Comparison of ENCODE assay signal across 10 cellular contexts in genomic region chr2:111201214-111201613, GRCh38.
A peak's percentile ranks its signal among the peaks of the same experiment; 100 is the strongest.
DNase-seq lines count a peak whose midpoint lies in the region; ATAC-seq lines count a peak whose summit lies in the region.
"Had no signal": no experiment of that assay in that cellular context is flagged by ENCODE, and none has a peak within 500 bp of the region (broad histone marks: within the 10 kb centered on the region; RNA-seq: fewer than 3 reads in every experiment).

No MANE protein-coding gene starts in this region.

- intact Hi-C loops in activated CD4-positive, alpha-beta memory T cell treated with anti-CD3 and anti-CD28 coated beads for 36 hours (cut with micrococcal nuclease), result no loop called here

- ATAC-seq in GM19025 (IDR thresholded peaks at IDR 0.05; ENCODE audit: low read depth, unreplicated experiment), result peak; percentile 61
- peak; percentile 70 for ATAC-seq in GM21717 (IDR thresholded peaks at IDR 0.05; ENCODE audit: unreplicated experiment)
- ATAC-seq in HG03280 (IDR thresholded peaks at IDR 0.05; ENCODE audit: unreplicated experiment), result peak; percentile 84
- ATAC-seq in naive B cell (ENCODE audit: low read depth in 2 of 2), result peak; percentile 58 to 91
- ATAC-seq: body of pancreas had no signal

- POLR2A ChIA-PET in activated CD4-positive, alpha-beta memory T cell treated with anti-CD3 and anti-CD28 coated beads for 36 hours (lab: Charles Lee), result no interaction called here

- no peaks in the 10 kb centered on the region for H3K9me3 Mint-ChIP-seq in naive B cell
- no peaks in the 10 kb centered on the region for H3K9me3 Mint-ChIP-seq in activated CD4-positive, alpha-beta memory T cell treated with anti-CD3 and anti-CD28 coated beads for 36 hours

- H3K27me3 Mint-ChIP-seq in naive B cell, result no peaks in the 10 kb centered on the region
- peaks cover 8% of the 10 kb centered on the region for H3K27me3 Mint-ChIP-seq in activated CD4-positive, alpha-beta memory T cell treated with anti-CD3 and anti-CD28 coated beads for 36 hours

- CTCF ChIA-PET in activated CD4-positive, alpha-beta memory T cell treated with anti-CD3 and anti-CD28 coated beads for 36 hours (lab: Charles Lee), result no interaction called here

- no peak for DNase-seq in naive B cell
- no peak for DNase-seq in NCI-H2196 treated with DMSO at 0.1 percent for 48 hours (lab: John Stamatoyannopoulos, UW; ENCODE audit: unreplicated experiment)
- DNase-seq in DMS114 treated with DMSO at 0.1 percent for 48 hours (lab: John Stamatoyannopoulos, UW; ENCODE audit: unreplicated experiment), result no peak
- no peak for DNase-seq in activated CD4-positive, alpha-beta memory T cell treated with anti-CD3 and anti-CD28 coated beads for 36 hours
- no peak for DNase-seq in A172 (ENCODE audit: low spot score)
- DNase-seq: body of pancreas, NCI-H1092 had no signal

- peaks cover 0 to 7% (median 3%) of the 10 kb centered on the region in 3 donors for H3K4me1 Mint-ChIP-seq in naive B cell
- H3K4me1 Mint-ChIP-seq in activated CD4-positive, alpha-beta memory T cell treated with anti-CD3 and anti-CD28 coated beads for 36 hours (ENCODE audit: low read depth), result no peaks in the 10 kb centered on the region

- H3K4me3 Mint-ChIP-seq in naive B cell, result no peak overlapping the region
- H3K4me3 Mint-ChIP-seq in activated CD4-positive, alpha-beta memory T cell treated with anti-CD3 and anti-CD28 coated beads for 36 hours, result no peak overlapping the region

- no peaks in the 10 kb centered on the region for H3K36me3 Mint-ChIP-seq in naive B cell
- H3K36me3 Mint-ChIP-seq in activated CD4-positive, alpha-beta memory T cell treated with anti-CD3 and anti-CD28 coated beads for 36 hours, result no peaks in the 10 kb centered on the region

- H3K27ac Mint-ChIP-seq in naive B cell, result no peak overlapping the region
- no peak overlapping the region for H3K27ac Mint-ChIP-seq in activated CD4-positive, alpha-beta memory T cell treated with anti-CD3 and anti-CD28 coated beads for 36 hours
